ENCODE assay signal across 24 cellular contexts in the genomic region with DNA sequence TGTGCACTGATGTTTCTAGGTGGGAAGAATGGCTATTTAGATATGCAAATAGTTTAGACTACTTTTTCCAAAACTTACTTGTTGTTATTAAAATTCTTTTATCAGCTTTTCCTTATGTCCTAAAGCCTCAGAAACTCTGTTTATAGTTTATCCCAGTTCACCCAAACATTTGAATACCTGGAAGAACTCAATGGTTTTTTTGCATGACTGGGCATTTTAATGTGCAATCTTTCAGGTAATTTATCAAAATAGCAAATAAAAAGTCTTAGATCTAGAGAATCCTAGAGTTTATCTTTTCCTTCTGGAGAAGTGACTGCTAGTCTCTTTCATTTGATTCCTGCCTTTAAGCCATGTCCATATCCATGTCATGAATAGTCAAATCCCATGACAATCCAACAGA. TPM values are rescaled to one million over a fixed set of nuclear protein-coding genes. Genes with fewer than 3 reads are reported as not detected.
"Had no signal": no experiment of that assay in that cellular context is flagged by ENCODE, and none has a peak within 500 bp of the region (broad histone marks: within the 10 kb centered on the region; RNA-seq: fewer than 3 reads in every experiment).

No MANE protein-coding gene starts in this region.

- H3K79me2 ChIP-seq: hepatocyte had no signal

- H3K36me3 ChIP-seq: esophagus muscularis mucosa, gastroesophageal sphincter, heart left ventricle, left ventricle myocardium inferior, lower lobe of right lung had no signal

- ATAC-seq: foreskin keratinocyte, gastroesophageal sphincter, heart left ventricle, left colon, left lobe of liver, lower lobe of right lung, mucosa of descending colon had no signal

- H3K4me1 ChIP-seq: esophagus muscularis mucosa, foreskin keratinocyte, gastroesophageal sphincter, heart left ventricle, left ventricle myocardium inferior, lower lobe of right lung had no signal

- H2AFZ ChIP-seq: hepatocyte had no signal

- H3K9me3 ChIP-seq: esophagus muscularis mucosa, gastroesophageal sphincter, heart left ventricle, left ventricle myocardium inferior, lower lobe of right lung, mucosa of descending colon had no signal

- H3K4me2 ChIP-seq: hepatocyte had no signal

- H3K27ac ChIP-seq: coronary artery, dorsolateral prefrontal cortex, esophagus muscularis mucosa, foreskin keratinocyte, gastroesophageal sphincter, heart left ventricle, hepatocyte, left ventricle myocardium inferior, lower lobe of right lung had no signal

- DNase-seq: dermis blood vessel endothelial cell; dorsolateral prefrontal cortex; effector CD4-positive, alpha-beta T cell; effector memory CD4-positive, alpha-beta T cell; foreskin keratinocyte; heart left ventricle; hypothalamus; immature natural killer cell; islet precursor cell; kidney; kidney glomerular epithelial cell; left colon; left ventricle myocardium inferior; lower lobe of right lung; mesenchymal stem cell; mucosa of descending colon had no signal

- FAIRE-seq: colon, endothelial cell of umbilical vein, frontal cortex, kidney had no signal

- H3K27me3 ChIP-seq: dorsolateral prefrontal cortex had no signal

- H3K4me3 ChIP-seq: coronary artery, dorsolateral prefrontal cortex, esophagus muscularis mucosa, gastroesophageal sphincter, heart left ventricle, hepatocyte, left ventricle myocardium inferior, lower lobe of right lung, mucosa of descending colon had no signal

RNA-seq across cellular contexts. Expression of a gene that starts 9.6 kb away (rescaled TPM):
- polyA plus RNA-seq: immature natural killer cell had no signal
